ENCODE assay signal across 10 cellular contexts in the genomic region with DNA sequence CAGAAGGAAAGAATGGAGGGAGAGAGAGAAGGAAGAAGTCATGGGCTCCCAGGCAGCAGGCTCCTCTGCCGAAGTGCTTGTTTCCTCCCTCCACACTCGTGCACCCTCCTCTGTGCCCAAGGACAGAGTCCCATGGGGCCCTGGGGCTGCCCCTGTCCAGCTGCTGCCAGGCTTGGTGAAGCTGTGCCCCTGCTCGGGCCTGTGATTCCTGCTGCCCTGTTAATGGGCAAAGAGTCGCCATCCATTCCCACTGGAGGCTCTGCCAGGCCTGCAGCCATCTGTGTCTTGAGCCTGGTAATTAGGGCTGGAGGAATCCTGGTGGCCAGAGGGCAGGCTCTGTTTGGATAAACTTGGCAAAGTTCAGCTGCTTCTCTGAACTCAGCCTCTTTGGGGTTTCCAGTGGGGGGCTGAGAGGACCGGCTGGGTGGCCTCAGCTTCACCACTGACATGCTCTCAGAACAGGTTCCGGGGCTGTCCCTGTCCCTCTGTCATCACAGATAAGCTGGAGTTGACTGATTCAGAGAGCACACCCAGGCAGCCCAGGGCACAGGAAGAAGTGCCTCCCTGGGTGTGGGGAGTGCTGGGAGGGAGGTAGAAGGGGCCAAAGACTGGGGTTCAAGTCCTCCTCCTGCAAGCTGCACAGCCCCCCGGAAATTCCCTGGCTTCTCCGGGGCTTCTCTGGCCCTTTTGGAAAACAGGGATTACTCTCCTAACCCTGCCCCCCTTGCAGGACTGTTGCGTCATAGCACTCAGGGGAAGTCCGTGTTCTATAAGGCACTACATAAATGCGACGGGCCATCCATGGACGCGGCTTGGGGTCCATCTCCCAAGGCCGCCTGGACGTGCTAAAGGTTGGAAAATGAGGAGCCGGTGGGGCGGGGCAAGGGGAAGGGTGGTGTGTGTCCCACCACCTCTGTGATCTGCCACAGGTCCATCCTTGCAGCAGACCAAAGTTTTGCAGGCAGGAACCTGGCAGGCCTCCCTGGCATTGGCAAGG.
DNase-seq lines count a peak whose midpoint lies in the region; ATAC-seq, FAIRE-seq and TF ChIP-seq lines count a peak whose summit lies in the region.
"Had no signal": no experiment of that assay in that cellular context is flagged by ENCODE, and none has a peak within 500 bp of the region (broad histone marks: within the 10 kb centered on the region; RNA-seq: fewer than 3 reads in every experiment).

No MANE protein-coding gene starts in this region.

- H3K4me3 ChIP-seq in GM06990 (replicated peaks; ENCODE audit: low read depth, low read length) (no peak overlapping the region), mesenchymal stem cell (ENCODE audit: insufficient read depth in 1 of 2, low read depth in 1 of 2, low read length in 2 of 2) (no peak overlapping the region)
- H3K4me3 ChIP-seq: psoas muscle had no signal

- H3K14ac ChIP-seq in mesenchymal stem cell (ENCODE audit: low read length in 2 of 2) = no peak overlapping the region

- no peak overlapping the region for H2BK120ac ChIP-seq in mesenchymal stem cell (ENCODE audit: low read depth, low read length)

- WGBS in mesenchymal stem cell = 83% methylated on average over 17 of the region's 18 CpGs

- no peak overlapping the region for H2BK12ac ChIP-seq in mesenchymal stem cell (ENCODE audit: low read length in 2 of 2)

- H3K4ac ChIP-seq in mesenchymal stem cell (ENCODE audit: low read depth in 1 of 2, low read length in 2 of 2) = no peak overlapping the region

- no peak overlapping the region for H4K91ac ChIP-seq in mesenchymal stem cell (ENCODE audit: low read length)

- no peak overlapping the region for H3K4me2 ChIP-seq in mesenchymal stem cell (ENCODE audit: low read length, poor library complexity, severe bottlenecking)

- no peak overlapping the region for H3K9ac ChIP-seq in mesenchymal stem cell (ENCODE audit: low read length)

- no peak for FAIRE-seq in GM19239 (lab: Jason Lieb, UNC)

- peaks cover 15% of the 10 kb centered on the region for H3K9me3 ChIP-seq in mesenchymal stem cell (ENCODE audit: control insufficient read depth, low read length)
- H3K9me3 ChIP-seq: psoas muscle had no signal

- no peak overlapping the region for H3K18ac ChIP-seq in mesenchymal stem cell (ENCODE audit: low read depth in 1 of 2, low read length in 2 of 2)

- H3K27ac ChIP-seq in mesenchymal stem cell (ENCODE audit: low read length, poor library complexity, severe bottlenecking) = no peak overlapping the region
- H3K27ac ChIP-seq: psoas muscle had no signal

- no peak overlapping the region for H4K8ac ChIP-seq in mesenchymal stem cell (ENCODE audit: low read length)

- H2AFZ ChIP-seq in mesenchymal stem cell (ENCODE audit: low read depth, low read length) = no peak overlapping the region

- no peak overlapping the region for H2AK5ac ChIP-seq in mesenchymal stem cell (ENCODE audit: low read length, severe bottlenecking)

- H3K23ac ChIP-seq in mesenchymal stem cell (ENCODE audit: low read length in 2 of 2) = no peak overlapping the region

- no peaks in the 10 kb centered on the region for H3K27me3 ChIP-seq in GM06990 (replicated peaks; ENCODE audit: control insufficient read depth, insufficient read depth, low read length)
- peaks cover 68 to 76% of the 10 kb centered on the region in 2 experiments for H3K27me3 ChIP-seq in mesenchymal stem cell (ENCODE audit: control insufficient read depth in 1 of 2, insufficient read depth in 1 of 2, low read length in 2 of 2)

- ATAC-seq in GM18867 (IDR thresholded peaks at IDR 0.05; ENCODE audit: unreplicated experiment) (peak; percentile 62), HG02678 (IDR thresholded peaks at IDR 0.05; ENCODE audit: unreplicated experiment) (peak; percentile 75)
- ATAC-seq: psoas muscle had no signal

- H2BK5ac ChIP-seq in mesenchymal stem cell (ENCODE audit: low read depth, low read length, poor library complexity, severe bottlenecking) = no peak overlapping the region

- DNase-seq in GM06990 (ENCODE audit: extremely low read depth, insufficient read length) = peak; percentile 58
- peak; percentile 55 for DNase-seq in NCI-H69 (lab: John Stamatoyannopoulos, UW)
- no peak for DNase-seq in mesenchymal stem cell
- DNase-seq in nucleus accumbens (lab: John Stamatoyannopoulos, UW) = no peak
- no peak for DNase-seq in GM19239 (ENCODE audit: insufficient read length, low spot score)
- DNase-seq in DMS53 (lab: John Stamatoyannopoulos, UW) = no peak
- DNase-seq: kidney glomerular epithelial cell had no signal

- no peak overlapping the region for H2BK15ac ChIP-seq in mesenchymal stem cell (ENCODE audit: low read depth, poor library complexity, severe bottlenecking)

- no peak for TF ChIP-seq CTCF in GM06990 (IDR thresholded peaks at IDR 0.05; ENCODE audit: insufficient read depth, low read length, poor library complexity, severe bottlenecking)

- no peaks in the 10 kb centered on the region for H3K79me1 ChIP-seq in mesenchymal stem cell (replicated peaks; ENCODE audit: low read length, poor library complexity, severe bottlenecking)

- H3K36me3 ChIP-seq in GM06990 (ENCODE audit: control insufficient read depth, insufficient read depth, low read length) (peaks cover 32% of the 10 kb centered on the region), mesenchymal stem cell (ENCODE audit: control insufficient read depth in 1 of 2, insufficient read depth in 2 of 2, low read depth in 1 of 2, low read length in 2 of 2) (no peaks in the 10 kb centered on the region)

- no peaks in the 10 kb centered on the region for H3K4me1 ChIP-seq in mesenchymal stem cell (ENCODE audit: control insufficient read depth, insufficient read depth, low read depth, low read length)
- H3K4me1 ChIP-seq: psoas muscle had no signal

Comparison
In these comparisons a context has a peak if more than half of its experiments do, and no peak if none do; other contexts are left out.
1. DNase-seq: peak in GM06990 (single experiment) and NCI-H69 (single experiment); none in mesenchymal stem cell (single experiment), nucleus accumbens (0 of 56), GM19239 (single experiment) and DMS53 (single experiment).